Comparison of ENCODE assay signal across 19 cellular contexts in the genomic region with DNA sequence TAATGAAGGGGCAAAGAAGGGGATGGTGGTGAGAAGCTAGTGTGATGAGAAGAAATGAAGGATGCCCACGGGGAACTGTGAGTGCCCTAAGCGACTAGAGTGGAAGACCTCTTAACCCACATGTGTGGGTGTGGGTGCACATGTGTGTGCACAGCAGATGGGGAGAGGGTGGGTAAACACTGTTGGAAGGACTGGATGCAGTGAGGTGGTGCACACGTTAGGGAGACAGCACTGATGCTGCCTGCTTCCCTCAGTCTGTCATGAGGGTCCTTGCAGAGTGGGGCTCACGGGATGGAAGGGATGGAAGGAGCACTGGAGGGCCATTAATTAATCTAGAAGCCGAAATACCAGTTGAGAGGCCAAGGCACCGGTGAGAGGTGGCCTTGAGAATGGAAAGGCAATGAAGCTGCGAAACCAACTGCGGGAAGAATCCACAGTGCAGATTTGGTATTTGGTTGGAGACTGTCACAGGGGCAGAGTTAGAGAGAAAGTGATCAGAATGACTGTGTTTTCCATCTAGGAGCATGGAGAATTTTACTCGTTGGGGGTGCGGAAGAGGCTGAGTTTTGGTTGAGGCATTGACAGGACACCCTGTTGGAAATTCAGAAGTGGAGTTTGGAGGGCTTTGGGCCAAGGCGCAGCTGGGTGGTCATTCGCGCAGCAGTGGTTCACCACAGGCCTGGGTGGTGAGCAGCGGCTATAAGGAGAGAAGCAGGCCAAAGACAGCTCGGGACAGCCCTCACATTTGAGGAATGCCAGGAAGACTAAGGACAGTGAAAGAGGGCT. TPM values are rescaled to one million over a fixed set of nuclear protein-coding genes. Genes with fewer than 3 reads are reported as not detected.
A peak's percentile ranks its signal among the peaks of the same experiment; 100 is the strongest.
DNase-seq lines count a peak whose midpoint lies in the region; ATAC-seq and TF ChIP-seq lines count a peak whose summit lies in the region.
"Had no signal": no experiment of that assay in that cellular context is flagged by ENCODE, and none has a peak within 500 bp of the region (broad histone marks: within the 10 kb centered on the region; RNA-seq: fewer than 3 reads in every experiment).

No MANE protein-coding gene starts in this region.

- POLR2A ChIA-PET in activated B cell treated with CpG ODN at 0.5 μM for 24 hours (lab: Charles Lee), result interaction anchor here (0.9 to 6.7 kb wide), 4 partner anchors 8 to 44 kb away, joined by 3 to 82 read pairs (median 12); a partner anchor contains a TSS

- no peaks in the 10 kb centered on the region for H3K27me3 ChIP-seq in endodermal cell (ENCODE audit: control insufficient read depth, insufficient read depth, low read length, poor library complexity, severe bottlenecking)
- H3K27me3 ChIP-seq: hepatocyte, ovary, tibial artery had no signal

- CTCF ChIA-PET in activated B cell treated with CpG ODN at 0.5 μM for 24 hours (lab: Charles Lee), result interaction anchor here (1.9 kb wide), 1 partner anchor 42 kb away, joined by 7 read pairs; no protein-coding TSS in a partner anchor

- no peak overlapping the region for H3K27ac ChIP-seq in endodermal cell (ENCODE audit: low read depth, low read length)
- H3K27ac ChIP-seq: hepatocyte, ovary, tibial artery had no signal

- TF ChIP-seq CTCF in activated B cell treated with CpG ODN at 0.5 μM for 24 hours (IDR thresholded peaks at IDR 0.05), result no peak
- TF ChIP-seq CTCF in endodermal cell (conservative IDR thresholded peaks at IDR 0.05), result no peak

- H3K9ac ChIP-seq in endodermal cell (ENCODE audit: extremely low read depth, low read length, poor library complexity, severe bottlenecking), result no peak overlapping the region

- H3K27me3 Mint-ChIP-seq in stimulated activated naive CD8-positive, alpha-beta T cell treated with anti-CD3 and anti-CD28 coated beads, Interleukin-15, Interleukin-2, amounts not matched to agents 100 ng/mL and 50 ng/mL, for 24 hours, result no peaks in the 10 kb centered on the region
- no peaks in the 10 kb centered on the region for H3K27me3 Mint-ChIP-seq in activated B cell treated with CpG ODN at 0.5 μM for 24 hours
- peaks cover 2% of the 10 kb centered on the region for H3K27me3 Mint-ChIP-seq in endodermal cell (ENCODE audit: insufficient read depth)

- H3K4me3 Mint-ChIP-seq in stimulated activated naive CD8-positive, alpha-beta T cell treated with anti-CD3 and anti-CD28 coated beads, Interleukin-15, Interleukin-2, amounts not matched to agents 100 ng/mL and 50 ng/mL, for 24 hours, result no peak overlapping the region
- H3K4me3 Mint-ChIP-seq in activated B cell treated with CpG ODN at 0.5 μM for 24 hours (peak overlapping the region; percentile 8), endodermal cell (no peak overlapping the region)

- 88 to 92% methylated on average over 12 to 15 of the region's 15 CpGs for WGBS in endodermal cell (ENCODE audit: insufficient coverage in 1 of 2, insufficient read length in 1 of 2), 2 experiments

- H3K4me1 Mint-ChIP-seq in stimulated activated naive CD8-positive, alpha-beta T cell treated with anti-CD3 and anti-CD28 coated beads, Interleukin-15, Interleukin-2, amounts not matched to agents 100 ng/mL and 50 ng/mL, for 24 hours (ENCODE audit: low read depth), result peaks cover 85% of the 10 kb centered on the region
- H3K4me1 Mint-ChIP-seq in activated B cell treated with CpG ODN at 0.5 μM for 24 hours, result peaks cover 95% of the 10 kb centered on the region
- peaks cover 14% of the 10 kb centered on the region for H3K4me1 Mint-ChIP-seq in endodermal cell

- H3K27ac Mint-ChIP-seq in stimulated activated naive CD8-positive, alpha-beta T cell treated with anti-CD3 and anti-CD28 coated beads, Interleukin-15, Interleukin-2, amounts not matched to agents 100 ng/mL and 50 ng/mL, for 24 hours, result peak overlapping the region; percentile 77
- H3K27ac Mint-ChIP-seq in activated B cell treated with CpG ODN at 0.5 μM for 24 hours (peak overlapping the region; percentile 57), endodermal cell (no peak overlapping the region)

- no peaks in the 10 kb centered on the region for H3K4me1 ChIP-seq in endodermal cell (ENCODE audit: control insufficient read depth, insufficient read depth, low read length)

- peaks cover 39% of the 10 kb centered on the region for H3K36me3 Mint-ChIP-seq in stimulated activated naive CD8-positive, alpha-beta T cell treated with anti-CD3 and anti-CD28 coated beads, Interleukin-15, Interleukin-2, amounts not matched to agents 100 ng/mL and 50 ng/mL, for 24 hours (ENCODE audit: low read depth)
- H3K36me3 Mint-ChIP-seq in activated B cell treated with CpG ODN at 0.5 μM for 24 hours (ENCODE audit: low read depth), result peaks cover 75% of the 10 kb centered on the region
- H3K36me3 Mint-ChIP-seq in endodermal cell (ENCODE audit: low read depth), result no peaks in the 10 kb centered on the region

- H3K4me3 ChIP-seq in endodermal cell (ENCODE audit: low read length), result no peak overlapping the region
- H3K4me3 ChIP-seq: hepatocyte, ovary, tibial artery had no signal

- H3K9me3 Mint-ChIP-seq in stimulated activated naive CD8-positive, alpha-beta T cell treated with anti-CD3 and anti-CD28 coated beads, Interleukin-15, Interleukin-2, amounts not matched to agents 100 ng/mL and 50 ng/mL, for 24 hours, result no peaks in the 10 kb centered on the region
- no peaks in the 10 kb centered on the region for H3K9me3 Mint-ChIP-seq in activated B cell treated with CpG ODN at 0.5 μM for 24 hours
- H3K9me3 Mint-ChIP-seq in endodermal cell, result no peaks in the 10 kb centered on the region

- H3K36me3 ChIP-seq in endodermal cell (ENCODE audit: control insufficient read depth, insufficient read depth, low read length), result no peaks in the 10 kb centered on the region
- H3K36me3 ChIP-seq: ovary had no signal

- intact Hi-C loops in activated B cell treated with CpG ODN at 0.5 μM for 24 hours (cut with micrococcal nuclease), result no loop called here

- no peak for ATAC-seq in stimulated activated naive CD8-positive, alpha-beta T cell treated with anti-CD3 and anti-CD28 coated beads, Interleukin-15, Interleukin-2, amounts not matched to agents 100 U/mL and 50 U/mL, for 24 hours
- ATAC-seq in activated B cell treated with CpG ODN at 0.5 μM for 24 hours (ENCODE audit: low read depth) (no peak), GM21723 (IDR thresholded peaks at IDR 0.05; ENCODE audit: unreplicated experiment) (no peak), HG03039 (IDR thresholded peaks at IDR 0.05; ENCODE audit: unreplicated experiment) (no peak)

- DNase-seq in stimulated activated naive CD8-positive, alpha-beta T cell treated with anti-CD3 and anti-CD28 coated beads, Interleukin-15, Interleukin-2, amounts not matched to agents 100 U/mL and 50 U/mL, for 24 hours, result no peak
- DNase-seq in activated B cell treated with CpG ODN at 0.5 μM for 24 hours (no peak), endodermal cell (peak; percentile 36), SW 1271 (lab: John Stamatoyannopoulos, UW) (no peak), A172 (ENCODE audit: low spot score) (no peak)
- DNase-seq: DMS79 treated with DMSO at 0.1 percent for 48 hours; effector CD8-positive, alpha-beta T cell; IMR-90; kidney; NCI-H2081 treated with DMSO at 0.1 percent for 48 hours; NCI-H526; ovary; stimulated activated CD4-positive, alpha-beta T cell treated with anti-CD3 and anti-CD28 coated beads, Interleukin-4, amount 100 ng/mL, for 24 hours; stimulated activated CD8-positive, alpha-beta memory T cell treated with anti-CD3 and anti-CD28 coated beads, Interleukin-4, amount 100 ng/mL, for 48 hours; tibial artery had no signal

- no peaks in the 10 kb centered on the region for H3K9me3 ChIP-seq in endodermal cell (ENCODE audit: control insufficient read depth, low read length)
- H3K9me3 ChIP-seq: ovary, tibial artery had no signal

RNA-seq across cellular contexts. Expression of a gene that starts 15.8 kb away (rescaled TPM):
- 184 and 185 TPM in 2 replicates for total RNA-seq in activated B cell treated with CpG ODN at 0.5 μM for 24 hours
- under 1 TPM; 0.11 to 0.29 TPM for total RNA-seq in endodermal cell
- 0.61 TPM for polyA plus RNA-seq in endodermal cell (2013, experiment 1 of 2)
- polyA plus RNA-seq in endodermal cell (2013, experiment 2 of 2), result 0.37 TPM
- total RNA-seq in A172 (2014; rRNA removed; shearing (Covaris generic)), result 0.29 and 0.36 TPM in 2 replicates
- total RNA-seq: IMR-90 had no signal

Comparison
In these comparisons a context has a peak if more than half of its experiments do, and no peak if none do; other contexts are left out.
1. RNA of a gene that starts 15.8 kb away (total RNA-seq): 184 to 185 TPM in activated B cell treated with CpG ODN at 0.5 μM for 24 hours; 0.29 to 0.36 TPM in A172 and 0.11 to 0.29 TPM in endodermal cell; every median in the first group is over 100 times any median in the second.